14 cellular contexts compared by ENCODE assay signal in genomic region chr5:172873513-172873912, GRCh38. TPM values are rescaled to one million over a fixed set of nuclear protein-coding genes. Genes with fewer than 3 reads are reported as not detected.
DNase-seq lines count a peak whose midpoint lies in the region; ATAC-seq and TF ChIP-seq lines count a peak whose summit lies in the region.
"Had no signal": no experiment of that assay in that cellular context is flagged by ENCODE, and none has a peak within 500 bp of the region (broad histone marks: within the 10 kb centered on the region; RNA-seq: fewer than 3 reads in every experiment).

No MANE protein-coding gene starts in this region.

- no peak for ATAC-seq in Right ventricle myocardium inferior
- ATAC-seq in right cardiac atrium, result no peak
- ATAC-seq in GM18505 (IDR thresholded peaks at IDR 0.05; ENCODE audit: unreplicated experiment), result no peak
- ATAC-seq: GM12878 had no signal

- H3K27me3 ChIP-seq in left ventricle myocardium inferior (ENCODE audit: low read depth) (no peaks in the 10 kb centered on the region), right cardiac atrium (ENCODE audit: control insufficient read depth, insufficient read depth) (no peaks in the 10 kb centered on the region), sigmoid colon (no peaks in the 10 kb centered on the region)

- no peak for TF ChIP-seq CTCF in left ventricle myocardium inferior (IDR thresholded peaks at IDR 0.05; ENCODE audit: borderline replicate concordance)
- TF ChIP-seq CTCF in sigmoid colon (IDR thresholded peaks at IDR 0.05), result no peak

- no peaks in the 10 kb centered on the region for H3K36me3 ChIP-seq in left ventricle myocardium inferior
- no peaks in the 10 kb centered on the region for H3K36me3 ChIP-seq in sigmoid colon

- peaks cover 89% of the 10 kb centered on the region for H3K4me1 ChIP-seq in left ventricle myocardium inferior
- H3K4me1 ChIP-seq in right cardiac atrium (ENCODE audit: control insufficient read depth, insufficient read depth, low read length), result peaks cover 45% of the 10 kb centered on the region
- peaks cover 0 to 74% (median 63%) of the 10 kb centered on the region in 4 donors for H3K4me1 ChIP-seq in sigmoid colon

- H3K9me3 ChIP-seq in left ventricle myocardium inferior (replicated peaks) (no peaks in the 10 kb centered on the region), right cardiac atrium (ENCODE audit: control insufficient read depth, low read length) (no peaks in the 10 kb centered on the region), sigmoid colon (no peaks in the 10 kb centered on the region)

- TF ChIP-seq POLR2A in sigmoid colon (IDR thresholded peaks at IDR 0.05), result no peak
- TF ChIP-seq POLR2A in GM18505 (IDR thresholded peaks at IDR 0.05; ENCODE audit: borderline replicate concordance, extremely low read depth, insufficient read depth, insufficient read length), result no peak

- POLR2A ChIA-PET in HEK293T (lab: Yijun Ruan, JAX), result interaction anchor here (1.1 kb wide), 1 partner anchor 102 kb away, joined by 3 read pairs; the partner anchor contains the start of gene DUSP1

- CTCF ChIA-PET in HEK293T (lab: Yijun Ruan, JAX), result no interaction called here

- no peak for DNase-seq in left ventricle myocardium inferior
- DNase-seq in Right ventricle myocardium inferior (ENCODE audit: missing footprints), result no peak
- DNase-seq in right cardiac atrium, result no peak
- DNase-seq in sigmoid colon, result no peak
- no peak for DNase-seq in activated CD4-positive, alpha-beta T cell treated with anti-CD3 and anti-CD28 coated beads, Interleukin-2, amount 50 U/mL, for 48 hours
- DNase-seq in HEK293T (ENCODE audit: extremely low spot score), result no peak
- no peak for DNase-seq in A172 (ENCODE audit: low spot score)
- DNase-seq: DMS79 treated with DMSO at 0.1 percent for 48 hours, mammary epithelial cell, NCI-H1436 treated with DMSO at 0.1 percent for 48 hours, NCI-H524 treated with DMSO at 0.1 percent for 48 hours, SHP77 treated with DMSO at 0.1 percent for 48 hours had no signal

- intact Hi-C loops in left ventricle myocardium inferior (cut with micrococcal nuclease), result no loop called here
- intact Hi-C loops in Right ventricle myocardium inferior (cut with DNase I), result loop anchor here (2.0 kb wide), 1 partner anchor 29 kb away; no protein-coding TSS in a partner anchor
- intact Hi-C loops in right cardiac atrium (cut with DNase I), result loop anchor here in 1 of 4 donors (5.0 kb wide), 1 partner anchor 106 kb away; no protein-coding TSS in a partner anchor
- intact Hi-C loops in sigmoid colon (cut with DNase I), result loop anchor here (1.0 to 2.0 kb wide), 2 partner anchors 13 to 30 kb away; no protein-coding TSS in a partner anchor

- H3K4me3 ChIP-seq in left ventricle myocardium inferior (peak overlapping the region; percentile 19), right cardiac atrium (ENCODE audit: low read length) (no peak overlapping the region), sigmoid colon (no peak overlapping the region)
- H3K4me3 ChIP-seq: GM12878 had no signal

- no peak for TF ChIP-seq EP300 in sigmoid colon (IDR thresholded peaks at IDR 0.05)

- H3K27ac ChIP-seq in left ventricle myocardium inferior (replicated peaks), result peak overlapping the region; percentile 95
- peak overlapping the region; percentile 96 for H3K27ac ChIP-seq in right cardiac atrium (ENCODE audit: low read length)
- H3K27ac ChIP-seq in sigmoid colon, result peak overlapping the region; percentile 85 to 98 (median 94)

- WGBS in right cardiac atrium, result 60% methylated on average over 3 of the region's 3 CpGs
- 81 to 95% methylated on average over 3 of the region's 3 CpGs for WGBS in sigmoid colon, 2 donors

TF ChIP-seq in HEK293T, 16 proteins besides CTCF, POLR2A, EP300 and RAD21:
- TF ChIP-seq CTBP1 (IDR thresholded peaks at IDR 0.05; ENCODE audit: borderline replicate concordance) (no peak), ELF4 (IDR thresholded peaks at IDR 0.05) (no peak), SUZ12 (IDR thresholded peaks at IDR 0.05) (no peak), SP1 (IDR thresholded peaks at IDR 0.05) (no peak), FOXK2 (IDR thresholded peaks at IDR 0.05) (no peak), L3MBTL2 (conservative IDR thresholded peaks at IDR 0.05) (no peak), LEF1 (IDR thresholded peaks at IDR 0.05; ENCODE audit: borderline replicate concordance) (no peak), ARNT (IDR thresholded peaks at IDR 0.05) (no peak), TARDBP (IDR thresholded peaks at IDR 0.05) (no peak), PKNOX1 (IDR thresholded peaks at IDR 0.05) (no peak), NFRKB (IDR thresholded peaks at IDR 0.05) (no peak), BHLHE40 (IDR thresholded peaks at IDR 0.05; ENCODE audit: borderline replicate concordance) (no peak), FOXA1 (IDR thresholded peaks at IDR 0.05) (no peak), ZNF384 (IDR thresholded peaks at IDR 0.05) (no peak), FOXM1 (IDR thresholded peaks at IDR 0.05; ENCODE audit: borderline replicate concordance) (no peak), HDGF (IDR thresholded peaks at IDR 0.05; ENCODE audit: borderline replicate concordance) (no peak)

RNA-seq across cellular contexts. Expression of gene ERGIC1, which starts 39.5 kb away (rescaled TPM):
- total RNA-seq in left ventricle myocardium inferior (79.4 TPM), Right ventricle myocardium inferior (74.8 TPM), right cardiac atrium (10 to 100 TPM; 75.7 to 96.8 (median 86.9) TPM), sigmoid colon (100 to 1,000 TPM in 1 of 4 donors, 10 to 100 TPM in 3; 80.6 to 117 (median 95.7) TPM)
- polyA plus RNA-seq in right cardiac atrium (73.1 TPM), sigmoid colon (100 to 1,000 TPM; 125 to 160 (median 132) TPM)
- 87.2 and 91.6 TPM in 2 replicates for total RNA-seq in A172 (2014; rRNA removed; shearing (Covaris generic))
